10 cellular contexts compared by ENCODE assay signal in genomic region chr20:33373735-33374605, GRCh38. TPM values are rescaled to one million over a fixed set of nuclear protein-coding genes. Genes with fewer than 3 reads are reported as not detected.
DNase-seq lines count a peak whose midpoint lies in the region; ATAC-seq, FAIRE-seq and TF ChIP-seq lines count a peak whose summit lies in the region.
"Had no signal": no experiment of that assay in that cellular context is flagged by ENCODE, and none has a peak within 500 bp of the region (broad histone marks: within the 10 kb centered on the region; RNA-seq: fewer than 3 reads in every experiment).

No MANE protein-coding gene starts in this region.

- peak overlapping the region; percentile 38 to 49; a peak in 4 of 6 replicates for H3K27ac ChIP-seq in A549
- H3K27ac ChIP-seq: esophagus squamous epithelium had no signal

- POLR2A ChIA-PET in A549 (lab: Yijun Ruan, JAX): interaction anchor here (1.2 to 2.0 kb wide), 3 partner anchors 11 to 619 kb away, joined by 4 to 8 read pairs (median 6); partner anchors contain the start of gene CDK5RAP1

- no peak; a peak in 2 of 5 replicates for TF ChIP-seq RAD21 in A549 (conservative IDR thresholded peaks at IDR 0.05 in 1 of 2, IDR thresholded peaks at IDR 0.05 in 1 of 2)

- no peaks in the 10 kb centered on the region for H3K9me3 ChIP-seq in A549
- no peaks in the 10 kb centered on the region for H3K9me3 ChIP-seq in T-helper 17 cell (ENCODE audit: control insufficient read depth, low read length, poor library complexity, severe bottlenecking)
- H3K9me3 ChIP-seq: esophagus squamous epithelium had no signal

- H3K4me3 ChIP-seq in A549: no peak overlapping the region
- H3K4me3 ChIP-seq: esophagus squamous epithelium had no signal

- no peak for TF ChIP-seq CTCF in A549 (IDR thresholded peaks at IDR 0.05)

- WGBS in A549 (ENCODE audit: missing lambda C conversion rate): 4% methylated on average over 4 of the region's 4 CpGs

- H3K4me1 Mint-ChIP-seq in T-helper 17 cell (peaks cover 46% of the 10 kb centered on the region), immature natural killer cell (peaks cover 46 to 47% of the 10 kb centered on the region in 2 donors)
- H3K4me1 Mint-ChIP-seq: neural crest cell had no signal

- H3K27me3 Mint-ChIP-seq in T-helper 17 cell (no peaks in the 10 kb centered on the region), immature natural killer cell (ENCODE audit: low read depth in 3 of 3) (peaks cover 2 to 13% (median 6%) of the 10 kb centered on the region in 3 donors)

- CTCF ChIA-PET in A549 (lab: Yijun Ruan, JAX): interaction anchor here (1.3 to 1.5 kb wide), 2 partner anchors 11 to 44 kb away, joined by 4 read pairs; no protein-coding TSS in a partner anchor

- TF ChIP-seq POLR2A in A549 (IDR thresholded peaks at IDR 0.05; ENCODE audit: low read length): no peak

- H3K4me1 ChIP-seq in A549: peaks cover 27% of the 10 kb centered on the region
- H3K4me1 ChIP-seq: esophagus squamous epithelium had no signal

- peak overlapping the region; percentile 36 for H3K4me3 Mint-ChIP-seq in T-helper 17 cell
- H3K4me3 Mint-ChIP-seq in immature natural killer cell: no peak overlapping the region
- H3K4me3 Mint-ChIP-seq: neural crest cell had no signal

- H3K27ac Mint-ChIP-seq in T-helper 17 cell: peak overlapping the region; percentile 92
- peak overlapping the region; percentile 18 to 100 (median 60) for H3K27ac Mint-ChIP-seq in immature natural killer cell

- H3K36me3 Mint-ChIP-seq in T-helper 17 cell (ENCODE audit: low read depth) (peaks cover 10% of the 10 kb centered on the region), immature natural killer cell (peaks cover 7 to 38% (median 38%) of the 10 kb centered on the region in 3 donors)

- no peaks in the 10 kb centered on the region for H3K9me3 Mint-ChIP-seq in immature natural killer cell
- H3K9me3 Mint-ChIP-seq: neural crest cell had no signal

- FAIRE-seq in A549 (lab: Jason Lieb, UNC): peak; percentile 56

- H3K4me2 ChIP-seq in A549: peak overlapping the region; percentile 55

- peak; percentile 98 to 99 for ATAC-seq in A549
- ATAC-seq in T-helper 17 cell: no peak
- no peak for ATAC-seq in GM19324 (IDR thresholded peaks at IDR 0.05; ENCODE audit: low FRiP score, unreplicated experiment)
- no peak for ATAC-seq in HG02798 (IDR thresholded peaks at IDR 0.05; ENCODE audit: poor library complexity, unreplicated experiment)
- ATAC-seq in GM19467 (IDR thresholded peaks at IDR 0.05; ENCODE audit: unreplicated experiment): no peak

- peak; percentile 93 to 95 for DNase-seq in A549 (ENCODE audit: low read depth in 1 of 2, low spot score in 1 of 2)
- DNase-seq in HT-29 (ENCODE audit: low spot score): peak; percentile 87
- no peak for DNase-seq in T-helper 17 cell
- no peak for DNase-seq in immature natural killer cell
- DNase-seq in stimulated activated CD4-positive, alpha-beta T cell treated with anti-CD3 and anti-CD28 coated beads, Interleukin-2, amount 100 ng/mL, for 48 hours: no peak
- DNase-seq: esophagus squamous epithelium had no signal

- peak; percentile 56 to 58; a peak in 2 of 5 replicates for TF ChIP-seq EP300 in A549 (IDR thresholded peaks at IDR 0.05)

TF ChIP-seq in A549, 52 proteins besides CTCF, POLR2A, EP300 and RAD21:
- no peak for TF ChIP-seq PHF8 (IDR thresholded peaks at IDR 0.05; ENCODE audit: borderline replicate concordance, low read depth)
- TF ChIP-seq RARB (CRISPR knock-in tag; IDR thresholded peaks at IDR 0.05): no peak
- TF ChIP-seq CHD4 (IDR thresholded peaks at IDR 0.05; ENCODE audit: borderline replicate concordance): 0 out of 2 replicates have a peak, but pooled peaks have one; percentile 17
- no peak for TF ChIP-seq TFCP2L1 (CRISPR knock-in tag; IDR thresholded peaks at IDR 0.05)
- 0 out of 2 replicates have a peak, but pooled peaks have one; percentile 22 for TF ChIP-seq PBX3 (IDR thresholded peaks at IDR 0.05)
- TF ChIP-seq MYC (IDR thresholded peaks at IDR 0.05; ENCODE audit: borderline replicate concordance, low read length): 0 out of 2 replicates have a peak, but pooled peaks have one; percentile 8
- TF ChIP-seq FOSL2 (IDR thresholded peaks at IDR 0.05): peak; percentile 90
- TF ChIP-seq FOSL2 (CRISPR knock-in tag; IDR thresholded peaks at IDR 0.05): peak; percentile 96
- peak in 1 of 2 experiments; percentile 67; a peak in 3 of 4 replicates for TF ChIP-seq CEBPB (IDR thresholded peaks at IDR 0.05)
- TF ChIP-seq HDAC2 (IDR thresholded peaks at IDR 0.05): no peak
- no peak for TF ChIP-seq ELK1 (IDR thresholded peaks at IDR 0.05; ENCODE audit: low read depth, low read length)
- peak; percentile 91 for TF ChIP-seq MAX (IDR thresholded peaks at IDR 0.05)
- TF ChIP-seq HEYL (CRISPR knock-in tag; IDR thresholded peaks at IDR 0.05): no peak
- TF ChIP-seq E2F6 (IDR thresholded peaks at IDR 0.05; ENCODE audit: borderline replicate concordance, low read depth): no peak
- no peak for TF ChIP-seq ZC3H11A (IDR thresholded peaks at IDR 0.05)
- peak; percentile 95 for TF ChIP-seq GATA3 (IDR thresholded peaks at IDR 0.05; ENCODE audit: borderline replicate concordance)
- peak; percentile 90 to 93; a peak in 4 of 5 replicates for TF ChIP-seq JUN (IDR thresholded peaks at IDR 0.05)
- peak; percentile 79; the same call in 1 of the 2 replicates for TF ChIP-seq FOXS1 (CRISPR knock-in tag; IDR thresholded peaks at IDR 0.05)
- TF ChIP-seq JUNB (IDR thresholded peaks at IDR 0.05): peak; percentile 98
- peak; percentile 50 for TF ChIP-seq ZFP36 (IDR thresholded peaks at IDR 0.05; ENCODE audit: borderline replicate concordance, partially characterized antibody)
- 0 out of 3 replicates have a peak, but pooled peaks have one; percentile 79 for TF ChIP-seq BCL3 (IDR thresholded peaks at IDR 0.05)
- no peak for TF ChIP-seq RFX5 (IDR thresholded peaks at IDR 0.05)
- 0 out of 2 replicates have a peak, but pooled peaks have one; percentile 46 for TF ChIP-seq HES2 (IDR thresholded peaks at IDR 0.05)
- peak; percentile 9 for TF ChIP-seq MAFK (IDR thresholded peaks at IDR 0.05; ENCODE audit: partially characterized antibody)

RNA-seq across cellular contexts. Expression of gene CDK5RAP1, which starts 27.3 kb away (rescaled TPM):
- polyA plus RNA-seq in A549 (2011; rRNA removed) (39.7 and 42.5 TPM in 2 replicates), A549 (2017; fragmentation: RNase III; extraction: RNeasy Plus Mini Kit Qiagen cat#74134 plus additional on column Dnase treatment) (39.6 to 40.4 TPM (median 40.3 TPM) in 3 replicates), immature natural killer cell (10 to 100 TPM; 20.4 to 32.3 (median 20.9) TPM)
- 33.1 and 33.7 TPM in 2 replicates for polyA plus RNA-seq in A549 (2012; cell fraction: cytosol; rRNA removed)
- 42.4 and 59.1 TPM in 2 replicates for polyA plus RNA-seq in A549 (2012; cell fraction: nucleus; rRNA removed)
- 38.7 and 41.2 TPM in 2 replicates for polyA minus RNA-seq in A549 (2011; rRNA and poly(A)+ RNA removed)
- total RNA-seq in HT-29 (2014; rRNA removed; shearing (Covaris generic)): 34.4 and 39.3 TPM in 2 replicates
- 10 to 100 TPM; 55.6 to 61.9 TPM for total RNA-seq in T-helper 17 cell

Comparison
In these comparisons a context has a peak if more than half of its experiments do, and no peak if none do; other contexts are left out.
1. ATAC-seq: peak in A549 (2 of 2); none in T-helper 17 cell (single experiment), GM19324 (single experiment), HG02798 (single experiment) and GM19467 (single experiment).
2. DNase-seq: peak in A549 (2 of 2) and HT-29 (single experiment); none in T-helper 17 cell (0 of 3), immature natural killer cell (0 of 3) and stimulated activated CD4-positive, alpha-beta T cell treated with anti-CD3 and anti-CD28 coated beads, Interleukin-2, amount 100 ng/mL, for 48 hours (0 of 2).